In genomic region chrX:112094729-112095128, GRCh38 we compare ENCODE assay signal across 34 cellular contexts. TPM values are rescaled to one million over a fixed set of nuclear protein-coding genes. Genes with fewer than 3 reads are reported as not detected.
A peak's percentile ranks its signal among the peaks of the same experiment; 100 is the strongest.
DNase-seq lines count a peak whose midpoint lies in the region; ATAC-seq and TF ChIP-seq lines count a peak whose summit lies in the region.
"Had no signal": no experiment of that assay in that cellular context is flagged by ENCODE, and none has a peak within 500 bp of the region (broad histone marks: within the 10 kb centered on the region; RNA-seq: fewer than 3 reads in every experiment).

No MANE protein-coding gene starts in this region.

- H3K4me3 Mint-ChIP-seq in natural killer cell treated with Interleukin-12 subunit alpha and Interleukin-12 subunit beta and Interleukin-15 and Interleukin-18, amount 100 ng/mL, for 72 hours, result no peak overlapping the region
- H3K4me3 Mint-ChIP-seq in endodermal cell, result no peak overlapping the region
- H3K4me3 Mint-ChIP-seq: CD14-positive monocyte; CD8-positive, alpha-beta memory T cell had no signal

- H3K4me2 ChIP-seq in GM23248 (ENCODE audit: unreplicated experiment), result no peak overlapping the region
- H3K4me2 ChIP-seq: PC-9 had no signal

- H3K27me3 ChIP-seq in endodermal cell (ENCODE audit: control insufficient read depth, insufficient read depth, low read length, poor library complexity, severe bottlenecking) (no peaks in the 10 kb centered on the region), GM23248 (replicated peaks; ENCODE audit: insufficient read depth) (no peaks in the 10 kb centered on the region)
- H3K27me3 ChIP-seq: BE2C, SJSA1 had no signal

- no peaks in the 10 kb centered on the region for H4K20me1 ChIP-seq in GM23248 (ENCODE audit: insufficient read depth)

- ATAC-seq in natural killer cell treated with Interleukin-12 subunit alpha and Interleukin-12 subunit beta and Interleukin-15 and Interleukin-18, amount 100 ng/mL, for 72 hours, result no peak

- H3K36me3 ChIP-seq in endodermal cell (ENCODE audit: control insufficient read depth, insufficient read depth, low read length) (no peaks in the 10 kb centered on the region), GM23248 (ENCODE audit: low read depth) (no peaks in the 10 kb centered on the region)
- H3K36me3 ChIP-seq: BE2C, HAP-1, SJSA1 had no signal

- no peak overlapping the region for H3K9ac ChIP-seq in endodermal cell (ENCODE audit: extremely low read depth, low read length, poor library complexity, severe bottlenecking)
- no peak overlapping the region for H3K9ac ChIP-seq in GM23248

- H3K79me2 ChIP-seq in GM23248 (ENCODE audit: insufficient read depth), result no peaks in the 10 kb centered on the region

- no peaks in the 10 kb centered on the region for H3K4me1 Mint-ChIP-seq in natural killer cell treated with Interleukin-12 subunit alpha and Interleukin-12 subunit beta and Interleukin-15 and Interleukin-18, amount 100 ng/mL, for 72 hours (ENCODE audit: low read depth in 2 of 2)
- no peaks in the 10 kb centered on the region for H3K4me1 Mint-ChIP-seq in endodermal cell
- H3K4me1 Mint-ChIP-seq: CD14-positive monocyte; CD8-positive, alpha-beta memory T cell had no signal

- H3K4me3 ChIP-seq in endodermal cell (ENCODE audit: low read length) (no peak overlapping the region), GM23248 (no peak overlapping the region)
- H3K4me3 ChIP-seq: HAP-1, PC-9, SJSA1 had no signal

- no peaks in the 10 kb centered on the region for H3F3A ChIP-seq in GM23248 (ENCODE audit: insufficient read depth)

- WGBS in endodermal cell (ENCODE audit: insufficient coverage in 1 of 2, insufficient read length in 1 of 2), 2 experiments, result 79 to 100% methylated on average over 1 to 3 of the region's 3 CpGs
- 6 to 14% methylated on average over 3 of the region's 3 CpGs for WGBS in GM23248 (ENCODE audit: low coverage in 1 of 2, low lambda C conversion rate in 2 of 2, missing lambda C conversion rate in 2 of 2), 2 experiments

- no peaks in the 10 kb centered on the region for H3K9me2 ChIP-seq in GM23248 (ENCODE audit: insufficient read depth)

- no peaks in the 10 kb centered on the region for H3K9me3 Mint-ChIP-seq in natural killer cell treated with Interleukin-12 subunit alpha and Interleukin-12 subunit beta and Interleukin-15 and Interleukin-18, amount 100 ng/mL, for 72 hours
- H3K9me3 Mint-ChIP-seq in endodermal cell, result no peaks in the 10 kb centered on the region
- H3K9me3 Mint-ChIP-seq: CD8-positive, alpha-beta memory T cell had no signal

- DNase-seq in NOMO-1 treated with DMSO at 0.1 percent for 48 hours (lab: John Stamatoyannopoulos, UW; ENCODE audit: unreplicated experiment) (peak; percentile 68), NOMO-1 treated with dmso at 0.1 percent for 144 hours (lab: John Stamatoyannopoulos, UW; ENCODE audit: unreplicated experiment) (no peak), KBM-7 (peak; percentile 3), OCI-M1 (lab: John Stamatoyannopoulos, UW) (peak; percentile 6), endodermal cell (no peak), GM23248 (no peak)
- no peak for DNase-seq in natural killer cell treated with Interleukin-12 subunit alpha and Interleukin-12 subunit beta and Interleukin-15 and Interleukin-18, amount 100 ng/mL, for 72 hours (ENCODE audit: low spot score)
- DNase-seq in activated CD8-positive, alpha-beta memory T cell treated with anti-CD3 and anti-CD28 coated beads for 24 hours, result no peak
- DNase-seq: 8988T; ACHN; BE2C; CD8-positive, alpha-beta memory T cell; DMS 273 treated with DMSO at 0.1 percent for 48 hours; DMS79; EL; GDM1; GOT3; NCI-H1048; NCI-H1417; NCI-H1694 treated with DMSO at 0.1 percent for 48 hours; NCI-H2081; NCI-H2227 treated with DMSO at 0.1 percent for 48 hours; NCI-H526 treated with DMSO at 0.1 percent for 48 hours; PC-9; Right ventricle myocardium superior had no signal

- no peak overlapping the region for H2AFZ ChIP-seq in GM23248
- H2AFZ ChIP-seq: PC-9 had no signal

- H3K9me3 ChIP-seq in endodermal cell (ENCODE audit: control insufficient read depth, low read length) (no peaks in the 10 kb centered on the region), GM23248 (ENCODE audit: low read depth) (no peaks in the 10 kb centered on the region)
- H3K9me3 ChIP-seq: BE2C, HAP-1, SJSA1 had no signal

- TF ChIP-seq CTCF in endodermal cell (conservative IDR thresholded peaks at IDR 0.05), result no peak

- no peaks in the 10 kb centered on the region for H3K36me3 Mint-ChIP-seq in natural killer cell treated with Interleukin-12 subunit alpha and Interleukin-12 subunit beta and Interleukin-15 and Interleukin-18, amount 100 ng/mL, for 72 hours
- no peaks in the 10 kb centered on the region for H3K36me3 Mint-ChIP-seq in endodermal cell (ENCODE audit: low read depth)
- H3K36me3 Mint-ChIP-seq: CD14-positive monocyte had no signal

- H3K4me1 ChIP-seq in endodermal cell (ENCODE audit: control insufficient read depth, insufficient read depth, low read length) (no peaks in the 10 kb centered on the region), GM23248 (ENCODE audit: insufficient read depth) (no peaks in the 10 kb centered on the region)
- H3K4me1 ChIP-seq: BE2C, HAP-1, SJSA1 had no signal

- in situ Hi-C loops in KBM-7 (cut with MboI; ENCODE audit: low pct_unique_long_range_greater_than_20kb, low sequenced_read_pairs), result no loop called here
- in situ Hi-C loops in GM23248 (cut with MboI), result no loop called here

- peaks cover 0 to 3% of the 10 kb centered on the region in 2 donors for H3K27me3 Mint-ChIP-seq in natural killer cell treated with Interleukin-12 subunit alpha and Interleukin-12 subunit beta and Interleukin-15 and Interleukin-18, amount 100 ng/mL, for 72 hours
- no peaks in the 10 kb centered on the region for H3K27me3 Mint-ChIP-seq in endodermal cell (ENCODE audit: insufficient read depth)

- no peak overlapping the region for H3K27ac Mint-ChIP-seq in natural killer cell treated with Interleukin-12 subunit alpha and Interleukin-12 subunit beta and Interleukin-15 and Interleukin-18, amount 100 ng/mL, for 72 hours
- H3K27ac Mint-ChIP-seq in endodermal cell, result no peak overlapping the region
- H3K27ac Mint-ChIP-seq: CD14-positive monocyte; CD8-positive, alpha-beta memory T cell had no signal

- no peak overlapping the region for H3K27ac ChIP-seq in endodermal cell (ENCODE audit: low read depth, low read length)
- no peak overlapping the region for H3K27ac ChIP-seq in GM23248
- H3K27ac ChIP-seq: PC-9, SJSA1 had no signal

RNA-seq across cellular contexts. Expression of gene RTL4, which starts 11.9 kb away (rescaled TPM):
- not detected for total RNA-seq in natural killer cell treated with Interleukin-12 subunit alpha and Interleukin-12 subunit beta and Interleukin-15 and Interleukin-18, amount 100 ng/mL, for 72 hours
- 1 to 10 TPM; 3.3 to 3.9 TPM for total RNA-seq in endodermal cell
- 0.14 TPM for polyA plus RNA-seq in endodermal cell (2013, experiment 1 of 2)
- 0.17 TPM for polyA plus RNA-seq in endodermal cell (2013, experiment 2 of 2)
- total RNA-seq in GM23248 (2014; rRNA removed; shearing (Covaris generic)), result not detected in 2 replicates
- polyA plus RNA-seq in GM23248 (2016; fragmentation: Nextera tagmentation; extraction: Ambion mirVana), result not detected in 2 replicates
- total RNA-seq: CD8-positive, alpha-beta memory T cell; HT-29; LHCN-M2; MCF 10A; NCI-H460; PC-9; Right ventricle myocardium superior; RPMI7951; SJSA1; T-helper 1 cell treated with Interleukin-12 subunit alpha and Interleukin-12 subunit beta and Interleukin-4 antibody, amounts not matched to agents 30 ng/mL and 1 ng/mL, for 36 hours had no signal
- polyA plus RNA-seq: CD14-positive monocyte; CD8-positive, alpha-beta memory T cell had no signal

RNA-seq across cellular contexts. Expression of gene TRPC5, which starts 12.2 kb away (rescaled TPM):
- total RNA-seq in natural killer cell treated with Interleukin-12 subunit alpha and Interleukin-12 subunit beta and Interleukin-15 and Interleukin-18, amount 100 ng/mL, for 72 hours, result not detected
- 1 to 10 TPM; 5.6 to 7.2 TPM for total RNA-seq in endodermal cell
- 0.14 TPM for polyA plus RNA-seq in endodermal cell (2013, experiment 1 of 2)
- 0.12 TPM for polyA plus RNA-seq in endodermal cell (2013, experiment 2 of 2)
- total RNA-seq in GM23248 (2014; rRNA removed; shearing (Covaris generic)), result not detected in 2 replicates
- not detected in 2 replicates for polyA plus RNA-seq in GM23248 (2016; fragmentation: Nextera tagmentation; extraction: Ambion mirVana)
- total RNA-seq: CD8-positive, alpha-beta memory T cell; HT-29; LHCN-M2; MCF 10A; NCI-H460; PC-9; Right ventricle myocardium superior; RPMI7951; SJSA1; T-helper 1 cell treated with Interleukin-12 subunit alpha and Interleukin-12 subunit beta and Interleukin-4 antibody, amounts not matched to agents 30 ng/mL and 1 ng/mL, for 36 hours had no signal
- polyA plus RNA-seq: CD14-positive monocyte; CD8-positive, alpha-beta memory T cell had no signal

Comparison
In these comparisons a context has a peak if more than half of its experiments do, and no peak if none do; other contexts are left out.
1. DNase-seq: peak in NOMO-1 treated with DMSO at 0.1 percent for 48 hours (single experiment), KBM-7 (single experiment) and OCI-M1 (single experiment); none in NOMO-1 treated with dmso at 0.1 percent for 144 hours (single experiment), natural killer cell treated with Interleukin-12 subunit alpha and Interleukin-12 subunit beta and Interleukin-15 and Interleukin-18, amount 100 ng/mL, for 72 hours (single experiment), endodermal cell (single experiment), GM23248 (single experiment) and activated CD8-positive, alpha-beta memory T cell treated with anti-CD3 and anti-CD28 coated beads for 24 hours (single experiment).